12 cellular contexts compared by ENCODE assay signal in genomic region chr4:47915378-47915777, GRCh38. TPM values are rescaled to one million over a fixed set of nuclear protein-coding genes. Genes with fewer than 3 reads are reported as not detected.
A peak's percentile ranks its signal among the peaks of the same experiment; 100 is the strongest.
DNase-seq lines count a peak whose midpoint lies in the region; ATAC-seq and TF ChIP-seq lines count a peak whose summit lies in the region.
"Had no signal": no experiment of that assay in that cellular context is flagged by ENCODE, and none has a peak within 500 bp of the region (broad histone marks: within the 10 kb centered on the region; RNA-seq: fewer than 3 reads in every experiment).

No MANE protein-coding gene starts in this region.

- no peaks in the 10 kb centered on the region for H4K20me1 ChIP-seq in fibroblast of lung (ENCODE audit: control insufficient read depth, extremely low read depth, insufficient read depth, low read length)

- CTCF ChIA-PET in activated CD8-positive, alpha-beta memory T cell treated with anti-CD3 and anti-CD28 coated beads, Interleukin-2, amount 10 ng/mL, durations not matched to agents 7 days and 5 days (lab: Charles Lee), result interaction anchor here (0.6 to 2.7 kb wide), 3 partner anchors 11 to 172 kb away, joined by 3 to 9 read pairs (median 7); no protein-coding TSS in a partner anchor

- H3K9me3 ChIP-seq in SK-N-MC (ENCODE audit: low read depth, low read length), result no peaks in the 10 kb centered on the region
- no peaks in the 10 kb centered on the region for H3K9me3 ChIP-seq in fibroblast of lung (ENCODE audit: control insufficient read depth, insufficient read depth, low read depth, low read length)
- peaks cover 0 to 15% (median 4%) of the 10 kb centered on the region in 8 donors for H3K9me3 ChIP-seq in spleen

- intact Hi-C loops in spleen (cut with DNase I; ENCODE audit: low total_unique reads), result no loop called here

- H3K79me2 ChIP-seq in fibroblast of lung (ENCODE audit: control insufficient read depth, insufficient read depth, low read length), result peaks cover 11% of the 10 kb centered on the region

- peak overlapping the region; percentile 81 for H3K9ac ChIP-seq in SK-N-MC (ENCODE audit: insufficient read length)
- H3K9ac ChIP-seq in fibroblast of lung (ENCODE audit: insufficient read depth, low read length), result no peak overlapping the region

- no peaks in the 10 kb centered on the region for H3K27me3 ChIP-seq in fibroblast of lung (ENCODE audit: control insufficient read depth, insufficient read depth, low read length)
- H3K27me3 ChIP-seq in spleen (replicated peaks in 1 of 7), result no peaks in the 10 kb centered on the region
- H3K27me3 ChIP-seq: brain microvascular endothelial cell had no signal

- ATAC-seq in activated CD8-positive, alpha-beta memory T cell treated with anti-CD3 and anti-CD28 coated beads, Interleukin-2, amount 10 ng/mL, durations not matched to agents 7 days and 5 days, result no peak
- ATAC-seq in GM18907 (IDR thresholded peaks at IDR 0.05; ENCODE audit: unreplicated experiment), result no peak

- H3K27me3 Mint-ChIP-seq in activated CD8-positive, alpha-beta memory T cell treated with anti-CD3 and anti-CD28 coated beads, Interleukin-2, amount 10 ng/mL, durations not matched to agents 7 days and 5 days, result no peaks in the 10 kb centered on the region

- H3K27ac ChIP-seq in SK-N-MC, result no peak overlapping the region
- H3K27ac ChIP-seq in fibroblast of lung (ENCODE audit: insufficient read depth, low read length), result no peak overlapping the region
- H3K27ac ChIP-seq in spleen, result peak overlapping the region in 2 of 8 donors; percentile 85 to 93
- H3K27ac ChIP-seq: brain microvascular endothelial cell had no signal

- peak overlapping the region; percentile 87 for H3K4me2 ChIP-seq in fibroblast of lung (ENCODE audit: extremely low read depth, insufficient read depth, low read length)

- TF ChIP-seq CTCF in fibroblast of lung (conservative IDR thresholded peaks at IDR 0.05 in 1 of 2, IDR thresholded peaks at IDR 0.05 in 1 of 2; ENCODE audit: low read depth in 1 of 2, low read length in 2 of 2), result no peak
- TF ChIP-seq CTCF in spleen (IDR thresholded peaks at IDR 0.05 in 8 of 11, conservative IDR thresholded peaks at IDR 0.05 in 3 of 11), result no peak

- peaks cover 4% of the 10 kb centered on the region for H3K9me3 Mint-ChIP-seq in activated CD8-positive, alpha-beta memory T cell treated with anti-CD3 and anti-CD28 coated beads, Interleukin-2, amount 10 ng/mL, durations not matched to agents 7 days and 5 days (ENCODE audit: low read depth)

- H3K4me1 ChIP-seq in fibroblast of lung (ENCODE audit: control insufficient read depth, extremely low read depth, insufficient read depth, low read length) (no peaks in the 10 kb centered on the region), spleen (peaks cover 11 to 45% (median 32%) of the 10 kb centered on the region in 6 donors)

- 14 to 27% (median 24%) methylated on average over 3 of the region's 3 CpGs for WGBS in spleen, 5 donors

- H3K36me3 Mint-ChIP-seq in activated CD8-positive, alpha-beta memory T cell treated with anti-CD3 and anti-CD28 coated beads, Interleukin-2, amount 10 ng/mL, durations not matched to agents 7 days and 5 days, result peaks cover 18% of the 10 kb centered on the region

- peaks cover 5% of the 10 kb centered on the region for H3K36me3 ChIP-seq in SK-N-MC (ENCODE audit: insufficient read depth, low read length)
- H3K36me3 ChIP-seq in fibroblast of lung (ENCODE audit: control insufficient read depth, insufficient read depth, low read length), result no peaks in the 10 kb centered on the region
- peaks cover 0 to 7% (median 3%) of the 10 kb centered on the region in 6 donors for H3K36me3 ChIP-seq in spleen

- H2AFZ ChIP-seq in fibroblast of lung (ENCODE audit: low read length), result no peak overlapping the region

- DNase-seq in activated CD8-positive, alpha-beta memory T cell treated with anti-CD3 and anti-CD28 coated beads, Interleukin-2, amount 10 ng/mL, durations not matched to agents 7 days and 5 days, result no peak
- DNase-seq in activated CD8-positive, alpha-beta memory T cell treated with anti-CD3 and anti-CD28 coated beads, Interleukin-2, amount 50 U/mL, for 4 hours, result no peak
- DNase-seq in SK-N-MC (ENCODE audit: low read depth, low spot score) (no peak), fibroblast of lung (ENCODE audit: low read depth in 2 of 2) (no peak), spleen (no peak), dedifferentiated amniotic fluid mesenchymal stem cell (ENCODE audit: extremely low spot score) (no peak)
- DNase-seq in central memory CD4-positive, alpha-beta T cell, result no peak
- DNase-seq: activated CD4-positive, CD25-positive, alpha-beta regulatory T cell; brain microvascular endothelial cell; NCI-H1105 treated with DMSO at 0.1 percent for 48 hours; stimulated activated CD4-positive, alpha-beta T cell treated with anti-CD3 and anti-CD28 coated beads, Interleukin-4, amount 100 ng/mL, for 1 hour had no signal

- peak overlapping the region; percentile 92 for H3K4me3 Mint-ChIP-seq in activated CD8-positive, alpha-beta memory T cell treated with anti-CD3 and anti-CD28 coated beads, Interleukin-2, amount 10 ng/mL, durations not matched to agents 7 days and 5 days

- H3K27ac Mint-ChIP-seq in activated CD8-positive, alpha-beta memory T cell treated with anti-CD3 and anti-CD28 coated beads, Interleukin-2, amount 10 ng/mL, durations not matched to agents 7 days and 5 days, result peak overlapping the region; percentile 63

- peaks cover 30% of the 10 kb centered on the region for H3K4me1 Mint-ChIP-seq in activated CD8-positive, alpha-beta memory T cell treated with anti-CD3 and anti-CD28 coated beads, Interleukin-2, amount 10 ng/mL, durations not matched to agents 7 days and 5 days

- H3K4me3 ChIP-seq in SK-N-MC (peak overlapping the region; percentile 96; the same call in 1 of the 2 replicates), fibroblast of lung (replicated peaks in 1 of 4; ENCODE audit: control extremely low read depth in 1 of 4, insufficient read depth in 1 of 4, low read depth in 3 of 4, low read length in 4 of 4) (peak overlapping the region in 1 of 4 experiments; percentile 77), spleen (peak overlapping the region in 5 of 8 donors; percentile 73 to 96 (median 93))

- TF ChIP-seq POLR2A in spleen (IDR thresholded peaks at IDR 0.05), result no peak

RNA-seq across cellular contexts. Expression of gene NFXL1, which starts 1.0 kb away (rescaled TPM):
- 10 to 100 TPM in 1 of 2 experiments, 1 to 10 TPM in 1; 9.5 to 10.5 TPM for total RNA-seq in activated CD8-positive, alpha-beta memory T cell treated with anti-CD3 and anti-CD28 coated beads, Interleukin-2, amount 10 ng/mL, durations not matched to agents 7 days and 5 days
- total RNA-seq in fibroblast of lung (9.2 and 9.6 TPM in 2 replicates), spleen (10 to 100 TPM; 12.9 to 18.5 (median 15.5) TPM)
- polyA plus RNA-seq in fibroblast of lung (9.0 and 14.1 TPM in 2 replicates), spleen (1 to 10 TPM; 3.8 to 5.4 (median 5.3) TPM)
- 5.5 and 5.9 TPM in 2 replicates for polyA plus RNA-seq in fibroblast of lung (2012)
- 6.7 and 8.1 TPM in 2 replicates for polyA minus RNA-seq in fibroblast of lung (ENCODE audit: low replicate concordance)
